ENCODE assay signal across 24 cellular contexts in the genomic region with DNA sequence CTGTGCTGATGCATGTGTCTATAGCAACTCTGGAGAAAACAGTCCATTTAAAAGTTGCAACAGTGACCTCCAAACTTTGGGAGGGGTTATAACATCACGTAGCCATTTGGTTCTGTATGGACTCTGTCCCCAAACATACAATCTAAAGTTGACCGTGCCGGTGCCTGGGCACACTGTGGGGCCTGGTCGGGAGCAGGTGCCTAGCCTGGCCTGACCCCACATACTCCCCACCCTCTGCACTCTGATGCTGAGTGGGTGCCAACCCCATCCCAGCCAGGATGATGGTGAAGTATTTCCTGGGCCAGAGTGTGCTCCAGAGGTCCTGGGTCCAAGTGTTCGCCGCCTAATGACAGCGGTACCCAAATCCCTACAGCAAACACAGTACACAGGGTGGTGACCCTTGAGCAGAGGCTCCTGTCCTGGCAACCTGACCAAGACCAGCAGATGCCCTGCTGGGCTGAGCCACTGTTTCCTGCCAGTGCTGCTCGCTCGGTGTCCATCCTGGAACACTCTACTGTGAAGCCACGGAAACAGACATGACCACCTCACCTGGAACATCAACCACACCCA. TPM values are rescaled to one million over a fixed set of nuclear protein-coding genes. Genes with fewer than 3 reads are reported as not detected.
DNase-seq lines count a peak whose midpoint lies in the region; ATAC-seq, FAIRE-seq and TF ChIP-seq lines count a peak whose summit lies in the region.
"Had no signal": no experiment of that assay in that cellular context is flagged by ENCODE, and none has a peak within 500 bp of the region (broad histone marks: within the 10 kb centered on the region; RNA-seq: fewer than 3 reads in every experiment).

No MANE protein-coding gene starts in this region.

- DNase-seq in natural killer cell treated with Interleukin-12 subunit alpha and Interleukin-12 subunit beta and Interleukin-15 and Interleukin-18, amount 100 ng/mL, for 72 hours (ENCODE audit: low spot score): no peak
- DNase-seq in natural killer cell (no peak), kidney (peak; percentile 52), upper lobe of right lung (no peak)
- DNase-seq: C1 segment of cervical spinal cord; Calu3; CD4-positive, alpha-beta memory T cell; COR-L47; DMS53; DMS79 treated with DMSO at 0.1 percent for 48 hours; GF-D8; GM23248; H9 had no signal

- H3K36me3 ChIP-seq in kidney (ENCODE audit: control insufficient read depth in 1 of 2, insufficient read depth in 2 of 2, low read length in 2 of 2) (no peaks in the 10 kb centered on the region), upper lobe of right lung (no peaks in the 10 kb centered on the region)

- no peaks in the 10 kb centered on the region for H3K9me3 Mint-ChIP-seq in natural killer cell treated with Interleukin-12 subunit alpha and Interleukin-12 subunit beta and Interleukin-15 and Interleukin-18, amount 100 ng/mL, for 72 hours
- no peaks in the 10 kb centered on the region for H3K9me3 Mint-ChIP-seq in natural killer cell
- H3K9me3 Mint-ChIP-seq: H9 had no signal

- no peak overlapping the region for H3K4me3 Mint-ChIP-seq in natural killer cell treated with Interleukin-12 subunit alpha and Interleukin-12 subunit beta and Interleukin-15 and Interleukin-18, amount 100 ng/mL, for 72 hours
- no peak overlapping the region for H3K4me3 Mint-ChIP-seq in natural killer cell
- H3K4me3 Mint-ChIP-seq: CD4-positive, alpha-beta memory T cell; H9 had no signal

- H3K9ac ChIP-seq in kidney (ENCODE audit: low read length in 2 of 2): no peak overlapping the region
- H3K9ac ChIP-seq: GM23248 had no signal

- intact Hi-C loops in natural killer cell (cut with micrococcal nuclease) (no loop called here), kidney (cut with DNase I) (no loop called here), upper lobe of right lung (cut with DNase I) (no loop called here)

- ATAC-seq in natural killer cell treated with Interleukin-12 subunit alpha and Interleukin-12 subunit beta and Interleukin-15 and Interleukin-18, amount 100 ng/mL, for 72 hours: peak; percentile 25 to 50
- ATAC-seq in natural killer cell (no peak), upper lobe of right lung (peak; percentile 21), GM19467 (IDR thresholded peaks at IDR 0.05; ENCODE audit: unreplicated experiment) (no peak), HG03039 (IDR thresholded peaks at IDR 0.05; ENCODE audit: unreplicated experiment) (no peak)
- ATAC-seq: HCT116 had no signal

- no peak overlapping the region for H3K27ac Mint-ChIP-seq in natural killer cell treated with Interleukin-12 subunit alpha and Interleukin-12 subunit beta and Interleukin-15 and Interleukin-18, amount 100 ng/mL, for 72 hours
- H3K27ac Mint-ChIP-seq in natural killer cell: no peak overlapping the region
- H3K27ac Mint-ChIP-seq: CD4-positive, alpha-beta memory T cell; H9 had no signal

- no peaks in the 10 kb centered on the region for H3K36me3 Mint-ChIP-seq in natural killer cell treated with Interleukin-12 subunit alpha and Interleukin-12 subunit beta and Interleukin-15 and Interleukin-18, amount 100 ng/mL, for 72 hours
- H3K36me3 Mint-ChIP-seq in natural killer cell: no peaks in the 10 kb centered on the region
- H3K36me3 Mint-ChIP-seq: CD4-positive, alpha-beta memory T cell had no signal

- H3K27me3 Mint-ChIP-seq in natural killer cell treated with Interleukin-12 subunit alpha and Interleukin-12 subunit beta and Interleukin-15 and Interleukin-18, amount 100 ng/mL, for 72 hours: peaks cover 16 to 18% of the 10 kb centered on the region in 2 donors
- H3K27me3 Mint-ChIP-seq in natural killer cell (ENCODE audit: low read depth in 2 of 2): peaks cover 15 to 17% of the 10 kb centered on the region in 2 donors

- no peaks in the 10 kb centered on the region for H3K4me1 Mint-ChIP-seq in natural killer cell treated with Interleukin-12 subunit alpha and Interleukin-12 subunit beta and Interleukin-15 and Interleukin-18, amount 100 ng/mL, for 72 hours (ENCODE audit: low read depth in 2 of 2)
- H3K4me1 Mint-ChIP-seq in natural killer cell: peaks cover 0 to 5% of the 10 kb centered on the region in 2 donors
- H3K4me1 Mint-ChIP-seq: CD4-positive, alpha-beta memory T cell had no signal

- TF ChIP-seq CTCF in natural killer cell (IDR thresholded peaks at IDR 0.05) (no peak), kidney (IDR thresholded peaks at IDR 0.05; ENCODE audit: borderline replicate concordance, extremely low read depth, insufficient read depth) (no peak), upper lobe of right lung (IDR thresholded peaks at IDR 0.05) (no peak)

- H3K9me3 ChIP-seq in kidney (ENCODE audit: control insufficient read depth in 1 of 2, low read length in 2 of 2) (no peaks in the 10 kb centered on the region), upper lobe of right lung (no peaks in the 10 kb centered on the region)

- no peak overlapping the region for H3K4me3 ChIP-seq in kidney (ENCODE audit: low read length in 2 of 2)
- no peak overlapping the region for H3K4me3 ChIP-seq in upper lobe of right lung
- H3K4me3 ChIP-seq: GM23248 had no signal

- H3K27ac ChIP-seq in kidney (ENCODE audit: low read depth in 2 of 2, low read length in 2 of 2) (no peak overlapping the region), upper lobe of right lung (no peak overlapping the region)
- H3K27ac ChIP-seq: GM23248 had no signal

- FAIRE-seq in kidney (lab: Jason Lieb, UNC): no peak
- FAIRE-seq: GM12891, GM18507 had no signal

- H3K27me3 ChIP-seq in upper lobe of right lung: peaks cover 4% of the 10 kb centered on the region

- H3K4me1 ChIP-seq in kidney (ENCODE audit: control insufficient read depth in 1 of 2, insufficient read depth in 1 of 2, low read depth in 1 of 2, low read length in 2 of 2) (no peaks in the 10 kb centered on the region), upper lobe of right lung (no peaks in the 10 kb centered on the region)

RNA-seq across cellular contexts. Expression of a gene that starts 46.3 kb away (rescaled TPM):
- not detected for total RNA-seq in natural killer cell treated with Interleukin-12 subunit alpha and Interleukin-12 subunit beta and Interleukin-15 and Interleukin-18, amount 100 ng/mL, for 72 hours
- total RNA-seq in natural killer cell (not detected), kidney (not detected), upper lobe of right lung (0.87 TPM)
- 0.58 TPM for polyA plus RNA-seq in kidney (ENCODE audit: insufficient read depth, low read depth, low replicate concordance)
- total RNA-seq: A172; A673; Calu3; CD4-positive, alpha-beta memory T cell; Daoy; G401; GM23248; H4; H9 had no signal
- polyA plus RNA-seq: BJ; CD4-positive, alpha-beta memory T cell; GM23248 had no signal

RNA-seq across cellular contexts. Expression of a gene that starts 52.6 kb away (rescaled TPM):
- total RNA-seq in natural killer cell treated with Interleukin-12 subunit alpha and Interleukin-12 subunit beta and Interleukin-15 and Interleukin-18, amount 100 ng/mL, for 72 hours: not detected
- total RNA-seq in natural killer cell: not detected
- 0.44 TPM for total RNA-seq in kidney
- polyA plus RNA-seq in kidney (ENCODE audit: insufficient read depth, low read depth, low replicate concordance): 0.39 TPM
- 9.1 TPM for total RNA-seq in upper lobe of right lung
- total RNA-seq: A172; A673; Calu3; CD4-positive, alpha-beta memory T cell; G401; GM23248; H4; H9 had no signal
- polyA plus RNA-seq: BJ; CD4-positive, alpha-beta memory T cell; GM23248 had no signal

Comparison
In these comparisons a context has a peak if more than half of its experiments do, and no peak if none do; other contexts are left out.
1. ATAC-seq: peak in natural killer cell treated with Interleukin-12 subunit alpha and Interleukin-12 subunit beta and Interleukin-15 and Interleukin-18, amount 100 ng/mL, for 72 hours (2 of 2) and upper lobe of right lung (single experiment); none in natural killer cell (0 of 3), GM19467 (single experiment) and HG03039 (single experiment).